1 cellular context compared by ENCODE assay signal in the genomic region with DNA sequence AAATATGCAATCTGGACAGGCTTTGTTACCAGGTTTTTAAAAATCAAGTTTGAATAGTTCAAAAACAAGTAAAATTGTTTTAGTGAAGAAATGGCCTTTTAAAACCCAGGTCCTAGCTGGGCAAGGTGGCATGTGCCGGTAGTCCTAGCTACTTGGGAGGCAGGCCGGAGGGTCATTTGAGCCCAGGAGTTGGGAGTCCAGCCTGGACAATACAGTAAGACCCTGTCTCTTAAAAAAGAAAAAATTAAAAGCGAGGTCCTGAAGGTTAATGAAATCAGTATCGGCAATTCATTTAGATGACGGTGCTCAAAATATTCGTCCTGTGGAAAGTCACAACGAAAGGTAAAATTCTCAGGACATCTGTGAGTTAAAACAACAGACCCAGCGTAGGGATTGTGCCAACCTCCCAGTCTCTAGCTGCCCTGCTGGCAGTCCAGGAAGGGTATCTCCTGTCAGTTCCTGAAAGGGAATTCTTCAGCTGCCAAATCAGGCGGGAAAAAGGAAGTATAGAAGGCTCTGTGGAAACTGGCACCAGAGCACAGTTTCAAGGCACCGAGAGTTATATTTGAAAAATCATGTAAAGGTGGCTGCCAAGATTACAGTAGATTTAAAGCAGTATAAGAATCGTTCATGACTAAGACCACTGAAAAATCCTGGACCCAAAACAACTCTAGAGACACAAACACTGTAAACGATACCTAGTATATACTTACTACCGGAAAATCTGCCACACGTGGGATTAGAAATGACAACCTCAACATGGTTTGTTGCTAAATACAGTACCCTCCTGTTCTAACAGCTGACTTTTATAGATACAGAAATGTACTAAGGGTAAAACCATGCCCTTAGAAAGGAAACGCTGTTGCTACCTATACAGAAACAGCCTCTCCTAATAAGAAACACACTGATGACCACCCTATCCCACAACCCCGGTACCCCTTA.
TF ChIP-seq lines count a peak whose summit lies in the region.

No MANE protein-coding gene starts in this region.

TF ChIP-seq in GM12878, 131 proteins besides CTCF, POLR2A, EP300 and RAD21 (continued from another document):
- no peak for TF ChIP-seq RB1 (IDR thresholded peaks at IDR 0.05; ENCODE audit: borderline replicate concordance)
- TF ChIP-seq SMAD1 (IDR thresholded peaks at IDR 0.05; ENCODE audit: low read depth, partially characterized antibody): no peak
- no peak for TF ChIP-seq CBX3 (IDR thresholded peaks at IDR 0.05; ENCODE audit: borderline replicate concordance, low read depth)
- TF ChIP-seq CUX1 (IDR thresholded peaks at IDR 0.05; ENCODE audit: insufficient replicate concordance, low read depth, low read length): no peak
- TF ChIP-seq CHD2 (IDR thresholded peaks at IDR 0.05; ENCODE audit: borderline replicate concordance, low read depth, low read length): no peak
- TF ChIP-seq CHD4 (IDR thresholded peaks at IDR 0.05): no peak
- no peak for TF ChIP-seq JUNB (IDR thresholded peaks at IDR 0.05)
- TF ChIP-seq, protein P1, sequence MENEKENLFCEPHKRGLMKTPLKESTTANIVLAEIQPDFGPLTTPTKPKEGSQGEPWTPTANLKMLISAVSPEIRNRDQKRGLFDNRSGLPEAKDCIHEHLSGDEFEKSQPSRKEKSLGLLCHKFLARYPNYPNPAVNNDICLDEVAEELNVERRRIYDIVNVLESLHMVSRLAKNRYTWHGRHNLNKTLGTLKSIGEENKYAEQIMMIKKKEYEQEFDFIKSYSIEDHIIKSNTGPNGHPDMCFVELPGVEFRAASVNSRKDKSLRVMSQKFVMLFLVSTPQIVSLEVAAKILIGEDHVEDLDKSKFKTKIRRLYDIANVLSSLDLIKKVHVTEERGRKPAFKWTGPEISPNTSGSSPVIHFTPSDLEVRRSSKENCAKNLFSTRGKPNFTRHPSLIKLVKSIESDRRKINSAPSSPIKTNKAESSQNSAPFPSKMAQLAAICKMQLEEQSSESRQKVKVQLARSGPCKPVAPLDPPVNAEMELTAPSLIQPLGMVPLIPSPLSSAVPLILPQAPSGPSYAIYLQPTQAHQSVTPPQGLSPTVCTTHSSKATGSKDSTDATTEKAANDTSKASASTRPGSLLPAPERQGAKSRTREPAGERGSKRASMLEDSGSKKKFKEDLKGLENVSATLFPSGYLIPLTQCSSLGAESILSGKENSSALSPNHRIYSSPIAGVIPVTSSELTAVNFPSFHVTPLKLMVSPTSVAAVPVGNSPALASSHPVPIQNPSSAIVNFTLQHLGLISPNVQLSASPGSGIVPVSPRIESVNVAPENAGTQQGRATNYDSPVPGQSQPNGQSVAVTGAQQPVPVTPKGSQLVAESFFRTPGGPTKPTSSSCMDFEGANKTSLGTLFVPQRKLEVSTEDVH (IDR thresholded peaks at IDR 0.05; ENCODE audit: low read depth, partially characterized antibody): no peak
- no peak for TF ChIP-seq SRF (IDR thresholded peaks at IDR 0.05; ENCODE audit: low read depth in 2 of 2, low read length in 2 of 2)
- TF ChIP-seq CREB1 (IDR thresholded peaks at IDR 0.05; ENCODE audit: low read depth): no peak
- no peak for TF ChIP-seq BACH1 (IDR thresholded peaks at IDR 0.05; ENCODE audit: borderline replicate concordance)
TF ChIP-seq in GM12878: peak in this region for 0.
